ENCODE assay signal across 8 cellular contexts in genomic region chr2:33372940-33373553, GRCh38.
DNase-seq lines count a peak whose midpoint lies in the region; ATAC-seq, FAIRE-seq and TF ChIP-seq lines count a peak whose summit lies in the region.

No MANE protein-coding gene starts in this region.

- H3K27ac Mint-ChIP-seq in WTC11, result no peak overlapping the region

- peak; percentile 58 for ATAC-seq in WTC11

- H3K4me3 Mint-ChIP-seq in WTC11, result no peak overlapping the region

- CTCF ChIA-PET in WTC11 (lab: Charles Lee), result interaction anchor here (0.9 to 1.4 kb wide), 6 partner anchors 11 to 600 kb away, joined by 3 to 6 read pairs (median 4); no protein-coding TSS in a partner anchor

- H3K27me3 Mint-ChIP-seq in WTC11 (ENCODE audit: low read depth), result no peaks in the 10 kb centered on the region

- no peaks in the 10 kb centered on the region for H3K9me3 Mint-ChIP-seq in WTC11

- FAIRE-seq in GM18507 (lab: Jason Lieb, UNC), result peak; percentile 59

- peaks cover 14% of the 10 kb centered on the region for H3K4me1 Mint-ChIP-seq in WTC11

- H3K36me3 Mint-ChIP-seq in WTC11, result no peaks in the 10 kb centered on the region

- POLR2A ChIA-PET in WTC11 (lab: Charles Lee), result no interaction called here

- DNase-seq in CMK (ENCODE audit: low read depth) (peak; percentile 9), GM18507 (ENCODE audit: extremely low spot score, insufficient read length, low read depth) (peak; percentile 28), NCI-H1105 treated with DMSO at 0.1 percent for 48 hours (lab: John Stamatoyannopoulos, UW) (peak; percentile 22), WTC11 (ENCODE audit: low spot score) (no peak), iPS DF 4.7 (ENCODE audit: extremely low read depth, low spot score) (peak; percentile 53), superior temporal gyrus (ENCODE audit: extremely low spot score) (peak; percentile 86)
- DNase-seq in activated CD4-positive, CD25-positive, alpha-beta regulatory T cell treated with anti-CD3 and anti-CD28 coated beads, Interleukin-2, amount 50 U/mL, for 72 hours, result no peak
- DNase-seq in activated T-cell treated with anti-CD3 and anti-CD28 coated beads, Interleukin-2, amount 50 U/mL, for 48 hours, result no peak

- TF ChIP-seq CTCF in WTC11 (IDR thresholded peaks at IDR 0.05), result peak; percentile 58; the same call in 1 of the 2 replicates

TF ChIP-seq in WTC11, 78 proteins besides CTCF, POLR2A, EP300 and RAD21:
- TF ChIP-seq NFATC4 (CRISPR knock-in tag; IDR thresholded peaks at IDR 0.05) (no peak), JAZF1 (CRISPR knock-in tag; IDR thresholded peaks at IDR 0.05) (no peak), AR (CRISPR knock-in tag; IDR thresholded peaks at IDR 0.05) (no peak), FOXP1 (CRISPR knock-in tag; IDR thresholded peaks at IDR 0.05; ENCODE audit: borderline replicate concordance) (no peak), FOXK1 (CRISPR knock-in tag; IDR thresholded peaks at IDR 0.05) (no peak), EMX1 (CRISPR knock-in tag; IDR thresholded peaks at IDR 0.05) (no peak), MXD4 (CRISPR knock-in tag; IDR thresholded peaks at IDR 0.05; ENCODE audit: borderline replicate concordance) (no peak), ZNF396 (CRISPR knock-in tag; IDR thresholded peaks at IDR 0.05; ENCODE audit: borderline replicate concordance) (no peak), ZNF425 (CRISPR knock-in tag; conservative IDR thresholded peaks at IDR 0.05) (no peak), STAT6 (CRISPR knock-in tag; conservative IDR thresholded peaks at IDR 0.05; ENCODE audit: low read depth) (no peak), TCF7 (CRISPR knock-in tag; IDR thresholded peaks at IDR 0.05; ENCODE audit: low read depth) (no peak), SMAD3 (CRISPR knock-in tag; IDR thresholded peaks at IDR 0.05; ENCODE audit: borderline replicate concordance) (no peak), PRDM15 (CRISPR knock-in tag; IDR thresholded peaks at IDR 0.05) (no peak)

Comparison
In these comparisons a context has a peak if more than half of its experiments do, and no peak if none do; other contexts are left out.
1. DNase-seq: peak in CMK (single experiment), GM18507 (single experiment), NCI-H1105 treated with DMSO at 0.1 percent for 48 hours (single experiment), iPS DF 4.7 (single experiment) and superior temporal gyrus (single experiment); none in WTC11 (single experiment), activated CD4-positive, CD25-positive, alpha-beta regulatory T cell treated with anti-CD3 and anti-CD28 coated beads, Interleukin-2, amount 50 U/mL, for 72 hours (single experiment) and activated T-cell treated with anti-CD3 and anti-CD28 coated beads, Interleukin-2, amount 50 U/mL, for 48 hours (0 of 2).